ENCODE assay signal across 8 cellular contexts in the genomic region with DNA sequence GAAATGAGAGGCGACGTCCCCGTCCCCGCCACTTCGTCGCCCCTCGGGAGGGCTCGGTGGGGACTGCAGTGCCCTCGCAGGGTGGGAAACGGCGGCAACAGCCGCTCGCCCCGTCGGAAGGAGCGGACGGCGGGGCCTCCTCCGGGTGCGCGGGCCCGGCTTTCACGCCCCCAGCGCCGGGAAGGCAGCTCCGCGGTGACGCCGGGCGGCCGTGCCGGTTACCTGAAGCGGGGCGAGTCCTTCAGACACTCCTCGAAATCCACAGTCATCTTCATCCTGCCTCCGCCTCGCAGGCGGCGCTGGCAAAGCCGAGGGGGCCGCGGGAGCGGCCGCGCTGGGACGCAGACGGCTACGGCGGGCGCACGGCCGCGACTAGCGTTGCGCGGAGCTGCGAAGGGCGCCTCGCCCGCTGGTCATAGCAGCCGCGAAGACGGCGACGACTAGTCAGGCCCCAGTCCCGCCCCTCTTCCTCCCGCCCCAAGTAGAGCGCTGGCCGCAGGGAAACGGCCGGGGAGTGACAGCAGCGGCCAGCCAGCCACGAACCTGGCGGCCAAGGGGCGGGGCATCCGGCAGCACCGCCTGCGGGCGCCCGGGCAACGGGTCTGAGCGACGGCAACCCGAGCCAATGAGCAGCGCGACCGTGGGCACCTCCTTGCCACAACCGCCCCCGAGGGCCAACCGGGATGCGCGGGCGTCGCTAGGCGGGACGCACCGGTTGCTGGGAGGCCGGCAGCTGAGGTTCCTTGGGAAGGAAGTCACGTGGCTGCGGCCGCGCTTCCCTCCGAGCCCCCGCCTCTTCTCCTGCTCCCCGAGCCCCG. TPM values are rescaled to one million over a fixed set of nuclear protein-coding genes. Genes with fewer than 3 reads are reported as not detected.
DNase-seq lines count a peak whose midpoint lies in the region; ATAC-seq and TF ChIP-seq lines count a peak whose summit lies in the region.

A gene with protein sequence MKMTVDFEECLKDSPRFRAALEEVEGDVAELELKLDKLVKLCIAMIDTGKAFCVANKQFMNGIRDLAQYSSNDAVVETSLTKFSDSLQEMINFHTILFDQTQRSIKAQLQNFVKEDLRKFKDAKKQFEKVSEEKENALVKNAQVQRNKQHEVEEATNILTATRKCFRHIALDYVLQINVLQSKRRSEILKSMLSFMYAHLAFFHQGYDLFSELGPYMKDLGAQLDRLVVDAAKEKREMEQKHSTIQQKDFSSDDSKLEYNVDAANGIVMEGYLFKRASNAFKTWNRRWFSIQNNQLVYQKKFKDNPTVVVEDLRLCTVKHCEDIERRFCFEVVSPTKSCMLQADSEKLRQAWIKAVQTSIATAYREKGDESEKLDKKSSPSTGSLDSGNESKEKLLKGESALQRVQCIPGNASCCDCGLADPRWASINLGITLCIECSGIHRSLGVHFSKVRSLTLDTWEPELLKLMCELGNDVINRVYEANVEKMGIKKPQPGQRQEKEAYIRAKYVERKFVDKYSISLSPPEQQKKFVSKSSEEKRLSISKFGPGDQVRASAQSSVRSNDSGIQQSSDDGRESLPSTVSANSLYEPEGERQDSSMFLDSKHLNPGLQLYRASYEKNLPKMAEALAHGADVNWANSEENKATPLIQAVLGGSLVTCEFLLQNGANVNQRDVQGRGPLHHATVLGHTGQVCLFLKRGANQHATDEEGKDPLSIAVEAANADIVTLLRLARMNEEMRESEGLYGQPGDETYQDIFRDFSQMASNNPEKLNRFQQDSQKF (minus strand): TSS at position 448 of the 818 bp plus-strand sequence. CDS start 173 bp downstream, at position 275.

- H3K27ac ChIP-seq in cardiac muscle cell (peak within 1 kb of the TSS; percentile 83), trophoblast cell (ENCODE audit: low read depth, low read length) (peak within 1 kb of the TSS; percentile 86), transverse colon (peak within 1 kb of the TSS; percentile 97 to 99 (median 98))

- H3K4me2 ChIP-seq in trophoblast cell (ENCODE audit: low read length) = peak within 1 kb of the TSS; percentile 66

- peak within 1 kb of the TSS; percentile 93 for H4K8ac ChIP-seq in trophoblast cell (ENCODE audit: low read depth, low read length)

- peak within 1 kb of the TSS; percentile 98 for H3K4me3 ChIP-seq in GM12875 (ENCODE audit: low read depth, low read length)
- H3K4me3 ChIP-seq in adipocyte (ENCODE audit: low read length) = peak within 1 kb of the TSS; percentile 96
- H3K4me3 ChIP-seq in cardiac muscle cell = peak within 1 kb of the TSS; percentile 52
- peak within 1 kb of the TSS; percentile 98 for H3K4me3 ChIP-seq in trophoblast cell (ENCODE audit: low read depth, low read length)
- peak within 1 kb of the TSS; percentile 67 to 97 (median 88) for H3K4me3 ChIP-seq in transverse colon

- H3K4me1 ChIP-seq in adipocyte (ENCODE audit: control insufficient read depth, insufficient read depth, low read length) = peaks cover 20% of the 10 kb centered on the region
- peaks cover 12% of the 10 kb centered on the region for H3K4me1 ChIP-seq in cardiac muscle cell (ENCODE audit: low read depth)
- peaks cover 3% of the 10 kb centered on the region in 2 experiments for H3K4me1 ChIP-seq in trophoblast cell (ENCODE audit: control insufficient read depth in 1 of 2, insufficient read depth in 2 of 2, low read length in 2 of 2)
- H3K4me1 ChIP-seq in transverse colon = peaks cover 7 to 50% (median 25%) of the 10 kb centered on the region in 4 donors

- intact Hi-C loops in transverse colon (cut with DNase I; ENCODE audit: low total_unique reads) = loop anchor here (5.0 kb wide), 1 partner anchor 100 kb away; a partner anchor contains a TSS

- H2AK5ac ChIP-seq in trophoblast cell (ENCODE audit: low read length) = peak within 1 kb of the TSS; percentile 65

- DNase-seq in NCI-H1436 (lab: John Stamatoyannopoulos, UW) (peak; percentile 100), T follicular helper cell (ENCODE audit: low read depth) (peak; percentile 97), adipocyte (ENCODE audit: low read depth) (peak; percentile 100), cardiac muscle cell (ENCODE audit: low read depth in 1 of 2, low spot score in 1 of 2) (peak; percentile 99 to 100), trophoblast cell (peak; percentile 100), transverse colon (peak; percentile 100)

- H3K9ac ChIP-seq in adipocyte (ENCODE audit: low read length) (peak within 1 kb of the TSS; percentile 97), trophoblast cell (ENCODE audit: low read length) (peak within 1 kb of the TSS; percentile 75)

- peak within 1 kb of the TSS; percentile 89 for H4K91ac ChIP-seq in trophoblast cell (ENCODE audit: low read depth, low read length)

- peaks cover 12% of the 10 kb centered on the region for H3K79me2 ChIP-seq in trophoblast cell (ENCODE audit: control insufficient read depth, insufficient read depth, low read length, poor library complexity)

- H2BK120ac ChIP-seq in trophoblast cell (ENCODE audit: insufficient read depth, low read length, poor library complexity) = peak within 1 kb of the TSS; percentile 80

- TF ChIP-seq POLR2A in transverse colon (IDR thresholded peaks at IDR 0.05) = peak; percentile 97

- H3K14ac ChIP-seq in trophoblast cell (ENCODE audit: low read length) = peak within 1 kb of the TSS; percentile 87

- H3K36me3 ChIP-seq in adipocyte (ENCODE audit: control insufficient read depth, insufficient read depth, low read length, severe bottlenecking) (no peaks in the 10 kb centered on the region), cardiac muscle cell (no peaks in the 10 kb centered on the region), trophoblast cell (ENCODE audit: control insufficient read depth in 1 of 2, insufficient read depth in 2 of 2, low read length in 2 of 2) (no peaks in the 10 kb centered on the region), transverse colon (no peaks in the 10 kb centered on the region)

- peak within 1 kb of the TSS; percentile 88 for H2BK5ac ChIP-seq in trophoblast cell (ENCODE audit: low read depth, low read length, poor library complexity)

- peak within 1 kb of the TSS; percentile 66 for H3K4ac ChIP-seq in trophoblast cell (ENCODE audit: low read depth, low read length)

- TF ChIP-seq CTCF in GM12875 (IDR thresholded peaks at IDR 0.05; ENCODE audit: borderline replicate concordance, insufficient read depth, low read depth, low read length) (no peak), cardiac muscle cell (IDR thresholded peaks at IDR 0.05; ENCODE audit: low read depth, low read length) (no peak), transverse colon (IDR thresholded peaks at IDR 0.05) (no peak)

- H3K18ac ChIP-seq in trophoblast cell (ENCODE audit: low read length) = peak within 1 kb of the TSS; percentile 96

- in situ Hi-C loops in transverse colon (cut with MboI; ENCODE audit: low pct_ligation_motif_present in 1 of 4, low pct_unique_long_range_greater_than_20kb in 1 of 4, low sequenced_read_pairs in 3 of 4) = no loop called here

- H3K9me3 ChIP-seq in adipocyte (ENCODE audit: control insufficient read depth, low read length) (no peaks in the 10 kb centered on the region), cardiac muscle cell (ENCODE audit: low read depth) (no peaks in the 10 kb centered on the region), trophoblast cell (ENCODE audit: insufficient read depth, low read depth, low read length) (no peaks in the 10 kb centered on the region), transverse colon (no peaks in the 10 kb centered on the region)

- H3K79me1 ChIP-seq in trophoblast cell (ENCODE audit: low read length) = peaks cover 7% of the 10 kb centered on the region

- H3K27me3 ChIP-seq in adipocyte (replicated peaks; ENCODE audit: control insufficient read depth, insufficient read depth, low read length) (no peaks in the 10 kb centered on the region), cardiac muscle cell (no peaks in the 10 kb centered on the region), trophoblast cell (ENCODE audit: insufficient read depth, low read length) (no peaks in the 10 kb centered on the region), transverse colon (no peaks in the 10 kb centered on the region)

- peak within 1 kb of the TSS; percentile 11 for H2BK12ac ChIP-seq in trophoblast cell (ENCODE audit: low read length)

- WGBS in trophoblast cell (ENCODE audit: extremely low coverage, insufficient coverage, insufficient read length) = no CpG with 5 or more reads among the region's 106 CpGs
- 0% methylated on average over 55 of the region's 106 CpGs; no CpG with 5 or more reads in 1 of the 2 donors for WGBS in transverse colon (ENCODE audit: low coverage in 1 of 2), 2 donors

- no peak for TF ChIP-seq EP300 in transverse colon (IDR thresholded peaks at IDR 0.05; ENCODE audit: low read depth)

- H4K12ac ChIP-seq in trophoblast cell (ENCODE audit: low read depth, low read length) = peak within 1 kb of the TSS; percentile 80

- no peak within 1 kb of the TSS for H3K23ac ChIP-seq in trophoblast cell (ENCODE audit: low read length)

- H2AFZ ChIP-seq in trophoblast cell (ENCODE audit: insufficient read depth, low read length, poor library complexity) = peak within 1 kb of the TSS; percentile 71

- ATAC-seq in HG02798 (IDR thresholded peaks at IDR 0.05; ENCODE audit: poor library complexity, unreplicated experiment) = peak; percentile 94

RNA-seq across cellular contexts. Expression of the gene that starts here (rescaled TPM):
- total RNA-seq in cardiac muscle cell (26.5 and 44.4 TPM in 2 replicates), transverse colon (10 to 100 TPM; 17.3 to 97.5 (median 64.6) TPM)
- polyA plus RNA-seq in cardiac muscle cell = 36.2 and 44.3 TPM in 2 replicates
- polyA plus RNA-seq in trophoblast cell (2013) = 17.3 and 18.4 TPM in 2 replicates

Comparison
In these comparisons a context has a peak if more than half of its experiments do, and no peak if none do; other contexts are left out.
1. Peak in every context shown above with its lines: DNase-seq, ATAC-seq, H3K4me3 ChIP-seq and H3K27ac ChIP-seq.